Comparison of ENCODE assay signal across 11 cellular contexts in genomic region chr10:124619802-124620490, GRCh38.
DNase-seq lines count a peak whose midpoint lies in the region; ATAC-seq, FAIRE-seq and TF ChIP-seq lines count a peak whose summit lies in the region.
"Had no signal": no experiment of that assay in that cellular context is flagged by ENCODE, and none has a peak within 500 bp of the region (broad histone marks: within the 10 kb centered on the region; RNA-seq: fewer than 3 reads in every experiment).

No MANE protein-coding gene starts in this region.

- H3K9me3 Mint-ChIP-seq in neural progenitor cell, result no peaks in the 10 kb centered on the region
- H3K9me3 Mint-ChIP-seq: brain had no signal

- DNase-seq in GM12892 (ENCODE audit: insufficient read length) (no peak), neural progenitor cell (ENCODE audit: low spot score) (no peak), HCEC 1CT (no peak), glomerular visceral epithelial cell (ENCODE audit: extremely low spot score) (no peak), DMS53 (lab: John Stamatoyannopoulos, UW) (no peak)
- DNase-seq in stimulated activated CD4-positive, alpha-beta T cell treated with anti-CD3 and anti-CD28 coated beads, Interleukin-4, amount 100 ng/mL, for 1 hour, result no peak
- DNase-seq: activated CD4-positive, alpha-beta T cell treated with anti-CD3 and anti-CD28 coated beads, Interleukin-2, amount 50 U/mL, for 48 hours had no signal

- H3K27me3 Mint-ChIP-seq in neural progenitor cell (ENCODE audit: insufficient read depth, low read depth), result no peaks in the 10 kb centered on the region
- H3K27me3 Mint-ChIP-seq: brain had no signal

- peak overlapping the region; percentile 93 for H3K27ac ChIP-seq in OCI-LY1 (ENCODE audit: low read depth, low read length, poor library complexity, severe bottlenecking)
- H3K27ac ChIP-seq in neural progenitor cell, result peak overlapping the region; percentile 13

- no peak overlapping the region for H2AFZ ChIP-seq in OCI-LY1 (ENCODE audit: low read length)
- H2AFZ ChIP-seq in neural progenitor cell (replicated peaks), result no peak overlapping the region
- H2AFZ ChIP-seq: hepatocyte had no signal

- no peak overlapping the region for H3K4me3 Mint-ChIP-seq in neural progenitor cell
- H3K4me3 Mint-ChIP-seq: brain had no signal

- H3K27ac Mint-ChIP-seq in neural progenitor cell, result peak overlapping the region; percentile 72

- no peaks in the 10 kb centered on the region for H4K20me1 ChIP-seq in OCI-LY1 (ENCODE audit: insufficient read depth, low read length)
- peaks cover 25% of the 10 kb centered on the region for H4K20me1 ChIP-seq in neural progenitor cell (ENCODE audit: low read depth)

- no peak for TF ChIP-seq POLR2A in GM12892 (IDR thresholded peaks at IDR 0.05; ENCODE audit: low read depth, low read length)

- H3K4me1 Mint-ChIP-seq in neural progenitor cell, result peaks cover 16% of the 10 kb centered on the region

- peak; percentile 46 for ATAC-seq in GM21737 (IDR thresholded peaks at IDR 0.05; ENCODE audit: unreplicated experiment)

- H3K9me2 ChIP-seq in OCI-LY1 (ENCODE audit: low read depth, low read length), result no peaks in the 10 kb centered on the region

- H3F3A ChIP-seq in OCI-LY1 (ENCODE audit: insufficient read depth, low read length), result no peaks in the 10 kb centered on the region
- H3F3A ChIP-seq in neural progenitor cell (ENCODE audit: low read depth), result peaks cover 4% of the 10 kb centered on the region

- no peak for TF ChIP-seq CTCF in OCI-LY1 (IDR thresholded peaks at IDR 0.05; ENCODE audit: low read length)
- no peak for TF ChIP-seq CTCF in neural progenitor cell (IDR thresholded peaks at IDR 0.05)

- peak overlapping the region; percentile 44; the same call in 1 of the 2 replicates for H3K4me2 ChIP-seq in OCI-LY1 (ENCODE audit: low read length)
- H3K4me2 ChIP-seq in neural progenitor cell, result no peak overlapping the region
- H3K4me2 ChIP-seq: hepatocyte had no signal

- H3K4me1 ChIP-seq in OCI-LY1 (ENCODE audit: insufficient read depth, low read length, severe bottlenecking), result peaks cover 89% of the 10 kb centered on the region
- H3K4me1 ChIP-seq in neural progenitor cell, result peaks cover 2% of the 10 kb centered on the region

- H3K4me3 ChIP-seq in OCI-LY1 (ENCODE audit: low read depth, low read length, poor library complexity, severe bottlenecking) (peak overlapping the region; percentile 10), neural progenitor cell (no peak overlapping the region)
- H3K4me3 ChIP-seq: hepatocyte had no signal

- no peaks in the 10 kb centered on the region for H3K27me3 ChIP-seq in OCI-LY1 (ENCODE audit: insufficient read depth, low read length)
- H3K27me3 ChIP-seq in neural progenitor cell, result no peaks in the 10 kb centered on the region
- H3K27me3 ChIP-seq: hepatocyte had no signal

- H3K9ac ChIP-seq in OCI-LY1 (ENCODE audit: low read length) (peak overlapping the region; percentile 56; the same call in 1 of the 2 replicates), neural progenitor cell (no peak overlapping the region)

- H3K9me3 ChIP-seq in OCI-LY1 (ENCODE audit: low read length), result no peaks in the 10 kb centered on the region
- no peaks in the 10 kb centered on the region for H3K9me3 ChIP-seq in neural progenitor cell (ENCODE audit: low read depth)

- peak; percentile 82 for FAIRE-seq in GM12892 (lab: Jason Lieb, UNC)

- H3K36me3 ChIP-seq in OCI-LY1 (ENCODE audit: insufficient read depth, low read length) (peaks cover 25% of the 10 kb centered on the region), neural progenitor cell (no peaks in the 10 kb centered on the region)

- peaks cover 10% of the 10 kb centered on the region for H3K36me3 Mint-ChIP-seq in neural progenitor cell

- H3K79me2 ChIP-seq in OCI-LY1 (ENCODE audit: insufficient read depth, low read length), result no peaks in the 10 kb centered on the region
- H3K79me2 ChIP-seq in neural progenitor cell (ENCODE audit: low read depth), result no peaks in the 10 kb centered on the region
- H3K79me2 ChIP-seq: hepatocyte had no signal
